Comparison of ENCODE assay signal across 13 cellular contexts in the genomic region with DNA sequence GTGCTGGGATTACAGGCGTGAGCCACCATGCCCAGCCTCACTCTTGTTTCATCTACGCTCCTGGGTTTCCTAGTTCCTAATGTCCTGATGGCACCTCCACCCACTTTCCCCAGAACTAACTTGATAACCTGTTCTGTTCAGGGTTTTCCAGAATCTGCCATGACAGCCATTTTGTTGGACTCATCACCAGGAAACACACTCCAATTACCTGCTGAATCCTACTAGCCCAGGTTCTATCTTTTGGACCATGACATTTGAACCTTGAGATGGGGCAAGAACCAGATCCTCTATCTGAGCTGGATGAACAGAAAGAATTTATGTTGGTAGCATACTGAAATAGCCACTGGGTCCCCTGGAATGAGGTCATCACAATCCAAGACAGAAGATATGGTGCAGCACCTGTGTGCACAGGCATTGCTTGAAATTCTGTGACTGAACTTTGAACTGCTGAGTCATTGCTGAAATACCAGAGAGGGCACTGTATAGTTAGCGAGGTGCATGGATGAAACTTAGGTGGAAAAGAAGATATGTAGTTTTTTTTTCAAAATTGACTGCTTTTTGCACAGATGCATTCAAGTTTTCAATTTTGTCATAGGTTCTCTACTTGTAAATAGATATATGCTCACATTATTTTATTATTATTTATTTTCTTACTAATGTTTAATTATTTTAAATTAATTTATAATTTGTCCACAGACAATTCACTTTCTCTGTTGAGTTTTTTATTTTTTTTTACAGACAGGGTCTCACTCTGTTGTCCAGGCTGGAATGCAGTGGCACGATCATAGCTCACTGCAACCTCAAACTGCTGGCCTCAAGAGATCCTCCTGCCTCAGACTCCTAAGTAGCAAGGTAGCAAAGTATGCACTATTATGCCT. TPM values are rescaled to one million over a fixed set of nuclear protein-coding genes. Genes with fewer than 3 reads are reported as not detected.
A peak's percentile ranks its signal among the peaks of the same experiment; 100 is the strongest.
DNase-seq lines count a peak whose midpoint lies in the region; ATAC-seq, FAIRE-seq and TF ChIP-seq lines count a peak whose summit lies in the region.
"Had no signal": no experiment of that assay in that cellular context is flagged by ENCODE, and none has a peak within 500 bp of the region (broad histone marks: within the 10 kb centered on the region; RNA-seq: fewer than 3 reads in every experiment).

No MANE protein-coding gene starts in this region.

- H4K20me1 ChIP-seq in endothelial cell of umbilical vein (replicated peaks; ENCODE audit: control insufficient read depth, extremely low read depth, insufficient read depth, low read length) (no peaks in the 10 kb centered on the region), smooth muscle cell (ENCODE audit: low read depth) (no peaks in the 10 kb centered on the region)

- H3K4me3 ChIP-seq in endothelial cell of umbilical vein (replicated peaks in 1 of 3; ENCODE audit: insufficient read depth in 1 of 3, low read depth in 1 of 3, low read length in 3 of 3) = no peak overlapping the region
- H3K4me3 ChIP-seq in smooth muscle cell = no peak overlapping the region
- H3K4me3 ChIP-seq: GM23338, SK-N-MC had no signal

- no peak for FAIRE-seq in endothelial cell of umbilical vein (lab: Jason Lieb, UNC)

- H3K9me3 ChIP-seq in endothelial cell of umbilical vein (replicated peaks; ENCODE audit: control insufficient read depth, insufficient read depth, low read length) (no peaks in the 10 kb centered on the region), smooth muscle cell (replicated peaks; ENCODE audit: low read depth) (no peaks in the 10 kb centered on the region)

- dilution Hi-C loops in endothelial cell of umbilical vein (cut with MboI; ENCODE audit: extremely low pct_ligation_motif_present, low sequenced_read_pairs) = no loop called here

- H2AFZ ChIP-seq in endothelial cell of umbilical vein (ENCODE audit: low read depth, low read length) (no peak overlapping the region), smooth muscle cell (ENCODE audit: low read depth) (no peak overlapping the region)
- H2AFZ ChIP-seq: GM23338 had no signal

- H3K36me3 ChIP-seq in endothelial cell of umbilical vein (ENCODE audit: control insufficient read depth in 2 of 2, extremely low read depth in 1 of 2, insufficient read depth in 2 of 2, low read length in 2 of 2) (no peaks in the 10 kb centered on the region), smooth muscle cell (ENCODE audit: low read depth) (no peaks in the 10 kb centered on the region)

- H3K27me3 ChIP-seq in endothelial cell of umbilical vein (ENCODE audit: control insufficient read depth in 2 of 2, insufficient read depth in 2 of 2, low read length in 2 of 2) (no peaks in the 10 kb centered on the region), smooth muscle cell (ENCODE audit: low read depth) (no peaks in the 10 kb centered on the region)

- ATAC-seq in GM18498 (IDR thresholded peaks at IDR 0.05; ENCODE audit: unreplicated experiment) (peak; percentile 80), GM21423 (IDR thresholded peaks at IDR 0.05; ENCODE audit: unreplicated experiment) (peak; percentile 68), HG03159 (IDR thresholded peaks at IDR 0.05; ENCODE audit: unreplicated experiment) (peak; percentile 87)
- ATAC-seq: GM23338 had no signal

- no peaks in the 10 kb centered on the region for H3K9me1 ChIP-seq in endothelial cell of umbilical vein (replicated peaks; ENCODE audit: control insufficient read depth, extremely low read depth, insufficient read depth, low read length)

- H3K27ac ChIP-seq in endothelial cell of umbilical vein (ENCODE audit: insufficient read depth, low read depth, low read length) (no peak overlapping the region), smooth muscle cell (ENCODE audit: low read depth) (no peak overlapping the region)
- H3K27ac ChIP-seq: SK-N-MC had no signal

- H3K79me2 ChIP-seq in endothelial cell of umbilical vein (ENCODE audit: control insufficient read depth, insufficient read depth, low read length) (no peaks in the 10 kb centered on the region), smooth muscle cell (ENCODE audit: low read depth) (no peaks in the 10 kb centered on the region)

- no TSS peak for BruUV-seq in endothelial cell of umbilical vein (replicated peaks; lab: Mats Ljungman, UMichigan)

- 83% methylated on average over 4 of the region's 4 CpGs for WGBS in smooth muscle cell (ENCODE audit: low lambda C conversion rate)

- H3K4me2 ChIP-seq in endothelial cell of umbilical vein (ENCODE audit: insufficient read depth, low read length) (no peak overlapping the region), smooth muscle cell (no peak overlapping the region)
- H3K4me2 ChIP-seq: GM23338 had no signal

- intact Hi-C loops in endothelial cell of umbilical vein (cut with micrococcal nuclease) = no loop called here

- H3K9ac ChIP-seq in endothelial cell of umbilical vein (replicated peaks; ENCODE audit: extremely low read depth, insufficient read depth, low read length) (no peak overlapping the region), smooth muscle cell (ENCODE audit: low read depth) (no peak overlapping the region)

- POLR2A ChIA-PET in endothelial cell of umbilical vein (lab: Charles Lee) = no interaction called here

- H3K4me1 ChIP-seq in endothelial cell of umbilical vein (ENCODE audit: control insufficient read depth, extremely low read depth, insufficient read depth, low read length) (no peaks in the 10 kb centered on the region), smooth muscle cell (ENCODE audit: low read depth) (no peaks in the 10 kb centered on the region)

- DNase-seq in endothelial cell of umbilical vein (ENCODE audit: low read depth, low spot score) (no peak), GM10266 (ENCODE audit: extremely low spot score) (no peak), smooth muscle cell (lab: John Stamatoyannopoulos, UW; ENCODE audit: unreplicated experiment) (no peak), NCI-H1105 (lab: John Stamatoyannopoulos, UW) (no peak)
- DNase-seq in stimulated activated CD4-positive, alpha-beta T cell treated with anti-CD3 and anti-CD28 coated beads, Interleukin-15, amount 100 ng/mL, for 24 hours = no peak
- DNase-seq: activated CD8-positive, alpha-beta memory T cell treated with anti-CD3 and anti-CD28 coated beads, Interleukin-2, amount 50 U/mL, for 4 hours; CD4-positive, alpha-beta memory T cell; NCI-H2081 had no signal

- TF ChIP-seq CTCF in endothelial cell of umbilical vein (IDR thresholded peaks at IDR 0.05; ENCODE audit: extremely low read depth in 1 of 2, insufficient read depth in 1 of 2, low read depth in 1 of 2, low read length in 2 of 2) (no peak), GM10266 (IDR thresholded peaks at IDR 0.05; ENCODE audit: control insufficient read depth, insufficient read depth, low read depth, missing control alignments) (no peak), smooth muscle cell (IDR thresholded peaks at IDR 0.05; ENCODE audit: borderline replicate concordance, insufficient read depth, poor library complexity, severe bottlenecking) (no peak)

- CTCF ChIA-PET in endothelial cell of umbilical vein (lab: Charles Lee) = interaction anchor here (0.7 kb wide), 1 partner anchor 16 kb away, joined by 4 read pairs; no protein-coding TSS in a partner anchor

- H3F3A ChIP-seq in smooth muscle cell (ENCODE audit: low read depth) = no peaks in the 10 kb centered on the region

- no peak for TF ChIP-seq POLR2A in endothelial cell of umbilical vein (IDR thresholded peaks at IDR 0.05; ENCODE audit: low read depth, low read length)

TF ChIP-seq in endothelial cell of umbilical vein, 7 proteins besides CTCF, POLR2A, EP300 and RAD21:
- TF ChIP-seq JUN (IDR thresholded peaks at IDR 0.05; ENCODE audit: borderline replicate concordance, insufficient read depth, insufficient read length, low read depth) (peak; percentile 30), GATA2 (IDR thresholded peaks at IDR 0.05; ENCODE audit: insufficient read depth, insufficient read length, low read depth, low read length) (no peak)
TF ChIP-seq in endothelial cell of umbilical vein: peak in this region for 1.

RNA-seq across cellular contexts. Expression of a gene that starts 42.8 kb away (rescaled TPM):
- 7.5 and 8.9 TPM in 2 replicates for total RNA-seq in endothelial cell of umbilical vein
- polyA plus RNA-seq in endothelial cell of umbilical vein = 2.2 and 3.5 TPM in 2 replicates
- polyA plus RNA-seq in endothelial cell of umbilical vein (2011; cell fraction: cytosol; rRNA removed) = 3.5 and 4.2 TPM in 2 replicates
- polyA plus RNA-seq in endothelial cell of umbilical vein (2011; cell fraction: nucleus; rRNA removed) = 7.5 TPM in 2 replicates
- 5.3 and 5.8 TPM in 2 replicates for polyA plus RNA-seq in endothelial cell of umbilical vein (2012)
- polyA minus RNA-seq in endothelial cell of umbilical vein = 11.9 and 14.1 TPM in 2 replicates
- polyA minus RNA-seq in endothelial cell of umbilical vein (2011; cell fraction: cytosol; rRNA and poly(A)+ RNA removed) = 6.7 TPM
- polyA minus RNA-seq in endothelial cell of umbilical vein (2011; cell fraction: nucleus; rRNA and poly(A)+ RNA removed) = 19.0 and 24.4 TPM in 2 replicates
- total RNA-seq in smooth muscle cell = 11.2 and 17.5 TPM in 2 replicates
- 6.4 and 11.3 TPM in 2 replicates for polyA plus RNA-seq in smooth muscle cell
